In the genomic region with DNA sequence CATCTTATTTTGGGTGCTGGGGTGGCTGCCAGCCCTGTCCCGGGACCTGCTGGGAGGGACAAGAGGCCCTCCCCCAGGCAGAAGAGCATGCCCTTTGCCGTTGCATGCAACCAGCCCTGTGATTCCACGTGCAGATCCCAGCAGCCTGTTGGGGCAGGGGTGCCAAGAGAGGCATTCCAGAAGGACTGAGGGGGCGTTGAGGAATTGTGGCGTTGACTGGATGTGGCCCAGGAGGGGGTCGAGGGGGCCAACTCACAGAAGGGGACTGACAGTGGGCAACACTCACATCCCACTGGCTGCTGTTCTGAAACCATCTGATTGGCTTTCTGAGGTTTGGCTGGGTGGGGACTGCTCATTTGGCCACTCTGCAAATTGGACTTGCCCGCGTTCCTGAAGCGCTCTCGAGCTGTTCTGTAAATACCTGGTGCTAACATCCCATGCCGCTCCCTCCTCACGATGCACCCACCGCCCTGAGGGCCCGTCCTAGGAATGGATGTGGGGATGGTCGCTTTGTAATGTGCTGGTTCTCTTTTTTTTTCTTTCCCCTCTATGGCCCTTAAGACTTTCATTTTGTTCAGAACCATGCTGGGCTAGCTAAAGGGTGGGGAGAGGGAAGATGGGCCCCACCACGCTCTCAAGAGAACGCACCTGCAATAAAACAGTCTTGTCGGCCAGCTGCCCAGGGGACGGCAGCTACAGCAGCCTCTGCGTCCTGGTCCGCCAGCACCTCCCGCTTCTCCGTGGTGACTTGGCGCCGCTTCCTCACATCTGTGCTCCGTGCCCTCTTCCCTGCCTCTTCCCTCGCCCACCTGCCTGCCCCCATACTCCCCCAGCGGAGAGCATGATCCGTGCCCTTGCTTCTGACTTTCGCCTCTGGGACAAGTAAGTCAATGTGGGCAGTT, we compare ENCODE assay signal across 1 cellular context.
TF ChIP-seq lines count a peak whose summit lies in the region.

No MANE protein-coding gene starts in this region.

TF ChIP-seq in K562, 482 proteins besides CTCF, POLR2A, EP300 and RAD21:
- TF ChIP-seq POLR2G (IDR thresholded peaks at IDR 0.05; ENCODE audit: low read depth, low read length) (peak; percentile 31), ZNF24 (IDR thresholded peaks at IDR 0.05) (no peak), SUPT5H (IDR thresholded peaks at IDR 0.05) (peak; percentile 26; the same call in 1 of the 2 replicates)
